ENCODE assay signal across 1 cellular context in the genomic region with DNA sequence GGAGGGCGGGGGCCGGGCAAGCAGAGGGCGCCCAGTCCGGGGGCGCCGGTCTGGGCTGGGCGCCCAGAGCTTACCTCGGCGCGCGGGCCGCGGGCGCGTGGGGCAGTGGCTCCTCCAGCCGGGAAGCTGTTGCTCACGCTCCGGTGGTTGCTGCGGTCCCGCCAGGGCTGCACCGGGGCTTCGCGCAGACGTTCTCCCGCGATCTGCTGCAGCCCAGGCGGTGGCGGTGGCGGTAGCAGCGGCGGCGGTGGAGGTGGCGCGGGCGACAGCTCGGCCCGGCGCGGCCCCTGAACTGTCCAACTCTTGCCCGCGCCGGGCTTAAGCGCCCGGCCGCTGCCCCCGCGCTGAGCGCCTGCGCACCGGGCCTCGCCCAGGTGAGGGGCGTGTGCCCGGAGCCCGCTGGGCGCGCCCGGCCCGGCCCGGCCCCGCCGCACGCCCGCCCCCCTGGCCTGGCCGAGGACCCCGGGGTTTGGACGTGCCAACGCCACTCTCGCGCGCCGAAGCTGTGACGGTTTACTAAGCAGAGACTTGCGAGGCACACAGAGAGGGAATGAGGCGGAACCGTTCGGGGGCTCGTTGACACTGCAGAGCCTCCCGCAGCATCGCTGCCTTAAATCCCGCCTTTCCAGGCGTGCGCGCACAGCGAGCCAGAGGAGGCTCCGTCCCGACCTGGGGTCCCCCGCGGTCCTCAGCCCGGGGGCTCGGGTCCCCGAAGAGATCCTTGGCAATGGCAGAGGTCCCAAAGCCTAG.
TF ChIP-seq lines count a peak whose summit lies in the region.

A gene (minus strand): TSS at position 586 of the 750 bp plus-strand sequence.

TF ChIP-seq in HEK293, 187 proteins besides CTCF, POLR2A, EP300 and RAD21 (continued from another document):
- TF ChIP-seq, protein P1, sequence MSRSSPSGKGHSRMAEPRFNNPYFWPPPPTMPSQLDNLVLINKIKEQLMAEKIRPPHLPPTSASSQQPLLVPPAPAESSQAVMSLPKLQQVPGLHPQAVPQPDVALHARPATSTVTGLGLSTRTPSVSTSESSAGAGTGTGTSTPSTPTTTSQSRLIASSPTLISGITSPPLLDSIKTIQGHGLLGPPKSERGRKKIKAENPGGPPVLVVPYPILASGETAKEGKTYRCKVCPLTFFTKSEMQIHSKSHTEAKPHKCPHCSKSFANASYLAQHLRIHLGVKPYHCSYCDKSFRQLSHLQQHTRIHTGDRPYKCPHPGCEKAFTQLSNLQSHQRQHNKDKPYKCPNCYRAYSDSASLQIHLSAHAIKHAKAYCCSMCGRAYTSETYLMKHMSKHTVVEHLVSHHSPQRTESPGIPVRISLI (tag by site-specific recombination; IDR thresholded peaks at IDR 0.05): no peak
- TF ChIP-seq RBAK (tag by site-specific recombination; IDR thresholded peaks at IDR 0.05): no peak
- no peak for TF ChIP-seq ZFP3 (tag by site-specific recombination; IDR thresholded peaks at IDR 0.05; ENCODE audit: low read depth)
- peak; percentile 76; the same call in 1 of the 2 replicates for TF ChIP-seq HOXC10 (CRISPR knock-in tag; IDR thresholded peaks at IDR 0.05)
- no peak for TF ChIP-seq ZNF585B (tag by site-specific recombination; IDR thresholded peaks at IDR 0.05)
- no peak for TF ChIP-seq ZNF629 (tag by site-specific recombination; IDR thresholded peaks at IDR 0.05)
- no peak for TF ChIP-seq ZNF274 (IDR thresholded peaks at IDR 0.05; ENCODE audit: low read length)
- no peak for TF ChIP-seq ZNF274 (tag by site-specific recombination; IDR thresholded peaks at IDR 0.05; ENCODE audit: borderline replicate concordance)
- no peak for TF ChIP-seq ZNF510 (tag by site-specific recombination; IDR thresholded peaks at IDR 0.05; ENCODE audit: insufficient replicate concordance)
- TF ChIP-seq ZNF837 (tag by site-specific recombination; IDR thresholded peaks at IDR 0.05): no peak
- no peak for TF ChIP-seq ZNF239 (tag by site-specific recombination; IDR thresholded peaks at IDR 0.05)
- peak; percentile 56; the same call in 1 of the 2 replicates for TF ChIP-seq ZBTB20 (tag by site-specific recombination; IDR thresholded peaks at IDR 0.05)
- TF ChIP-seq, protein P2, sequence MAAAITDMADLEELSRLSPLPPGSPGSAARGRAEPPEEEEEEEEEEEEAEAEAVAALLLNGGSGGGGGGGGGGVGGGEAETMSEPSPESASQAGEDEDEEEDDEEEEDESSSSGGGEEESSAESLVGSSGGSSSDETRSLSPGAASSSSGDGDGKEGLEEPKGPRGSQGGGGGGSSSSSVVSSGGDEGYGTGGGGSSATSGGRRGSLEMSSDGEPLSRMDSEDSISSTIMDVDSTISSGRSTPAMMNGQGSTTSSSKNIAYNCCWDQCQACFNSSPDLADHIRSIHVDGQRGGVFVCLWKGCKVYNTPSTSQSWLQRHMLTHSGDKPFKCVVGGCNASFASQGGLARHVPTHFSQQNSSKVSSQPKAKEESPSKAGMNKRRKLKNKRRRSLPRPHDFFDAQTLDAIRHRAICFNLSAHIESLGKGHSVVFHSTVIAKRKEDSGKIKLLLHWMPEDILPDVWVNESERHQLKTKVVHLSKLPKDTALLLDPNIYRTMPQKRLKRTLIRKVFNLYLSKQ (tag by site-specific recombination; IDR thresholded peaks at IDR 0.05; ENCODE audit: borderline replicate concordance): no peak
- TF ChIP-seq, protein P3, sequence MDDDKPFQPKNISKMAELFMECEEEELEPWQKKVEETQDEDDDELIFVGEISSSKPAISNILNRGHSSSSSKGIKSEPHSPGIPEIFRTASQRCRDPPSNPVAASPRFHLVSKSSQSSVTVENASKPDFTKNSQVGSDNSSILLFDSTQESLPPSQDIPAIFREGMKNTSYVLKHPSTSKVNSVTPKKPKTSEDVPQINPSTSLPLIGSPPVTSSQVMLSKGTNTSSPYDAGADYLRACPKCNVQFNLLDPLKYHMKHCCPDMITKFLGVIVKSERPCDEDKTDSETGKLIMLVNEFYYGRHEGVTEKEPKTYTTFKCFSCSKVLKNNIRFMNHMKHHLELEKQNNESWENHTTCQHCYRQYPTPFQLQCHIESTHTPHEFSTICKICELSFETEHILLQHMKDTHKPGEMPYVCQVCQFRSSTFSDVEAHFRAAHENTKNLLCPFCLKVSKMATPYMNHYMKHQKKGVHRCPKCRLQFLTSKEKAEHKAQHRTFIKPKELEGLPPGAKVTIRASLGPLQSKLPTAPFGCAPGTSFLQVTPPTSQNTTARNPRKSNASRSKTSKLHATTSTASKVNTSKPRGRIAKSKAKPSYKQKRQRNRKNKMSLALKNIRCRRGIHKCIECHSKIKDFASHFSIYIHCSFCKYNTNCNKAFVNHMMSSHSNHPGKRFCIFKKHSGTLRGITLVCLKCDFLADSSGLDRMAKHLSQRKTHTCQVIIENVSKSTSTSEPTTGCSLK (tag by site-specific recombination; IDR thresholded peaks at IDR 0.05): no peak
- no peak for TF ChIP-seq ZBTB7A (tag by site-specific recombination; IDR thresholded peaks at IDR 0.05; ENCODE audit: low read depth)
- TF ChIP-seq, protein P4, sequence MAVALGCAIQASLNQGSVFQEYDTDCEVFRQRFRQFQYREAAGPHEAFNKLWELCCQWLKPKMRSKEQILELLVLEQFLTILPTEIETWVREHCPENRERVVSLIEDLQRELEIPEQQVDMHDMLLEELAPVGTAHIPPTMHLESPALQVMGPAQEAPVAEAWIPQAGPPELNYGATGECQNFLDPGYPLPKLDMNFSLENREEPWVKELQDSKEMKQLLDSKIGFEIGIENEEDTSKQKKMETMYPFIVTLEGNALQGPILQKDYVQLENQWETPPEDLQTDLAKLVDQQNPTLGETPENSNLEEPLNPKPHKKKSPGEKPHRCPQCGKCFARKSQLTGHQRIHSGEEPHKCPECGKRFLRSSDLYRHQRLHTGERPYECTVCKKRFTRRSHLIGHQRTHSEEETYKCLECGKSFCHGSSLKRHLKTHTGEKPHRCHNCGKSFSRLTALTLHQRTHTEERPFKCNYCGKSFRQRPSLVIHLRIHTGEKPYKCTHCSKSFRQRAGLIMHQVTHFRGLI (tag by site-specific recombination; IDR thresholded peaks at IDR 0.05): peak; percentile 29; the same call in 1 of the 2 replicates
- TF ChIP-seq SP3 (tag by site-specific recombination; IDR thresholded peaks at IDR 0.05): 0 out of 2 replicates have a peak, but pooled peaks have one; percentile 23
- no peak for TF ChIP-seq IKZF3 (tag by site-specific recombination; IDR thresholded peaks at IDR 0.05)
- no peak for TF ChIP-seq SALL2 (tag by site-specific recombination; IDR thresholded peaks at IDR 0.05; ENCODE audit: borderline replicate concordance)
- TF ChIP-seq FEZF1 (tag by site-specific recombination; IDR thresholded peaks at IDR 0.05): no peak
- TF ChIP-seq, protein P5, sequence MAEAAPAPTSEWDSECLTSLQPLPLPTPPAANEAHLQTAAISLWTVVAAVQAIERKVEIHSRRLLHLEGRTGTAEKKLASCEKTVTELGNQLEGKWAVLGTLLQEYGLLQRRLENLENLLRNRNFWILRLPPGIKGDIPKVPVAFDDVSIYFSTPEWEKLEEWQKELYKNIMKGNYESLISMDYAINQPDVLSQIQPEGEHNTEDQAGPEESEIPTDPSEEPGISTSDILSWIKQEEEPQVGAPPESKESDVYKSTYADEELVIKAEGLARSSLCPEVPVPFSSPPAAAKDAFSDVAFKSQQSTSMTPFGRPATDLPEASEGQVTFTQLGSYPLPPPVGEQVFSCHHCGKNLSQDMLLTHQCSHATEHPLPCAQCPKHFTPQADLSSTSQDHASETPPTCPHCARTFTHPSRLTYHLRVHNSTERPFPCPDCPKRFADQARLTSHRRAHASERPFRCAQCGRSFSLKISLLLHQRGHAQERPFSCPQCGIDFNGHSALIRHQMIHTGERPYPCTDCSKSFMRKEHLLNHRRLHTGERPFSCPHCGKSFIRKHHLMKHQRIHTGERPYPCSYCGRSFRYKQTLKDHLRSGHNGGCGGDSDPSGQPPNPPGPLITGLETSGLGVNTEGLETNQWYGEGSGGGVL (tag by site-specific recombination; IDR thresholded peaks at IDR 0.05): no peak
- no peak for TF ChIP-seq ZNF184 (tag by site-specific recombination; IDR thresholded peaks at IDR 0.05)
- peak; percentile 26; the same call in 1 of the 2 replicates for TF ChIP-seq ZNF561 (tag by site-specific recombination; IDR thresholded peaks at IDR 0.05; ENCODE audit: borderline replicate concordance)
- TF ChIP-seq ZFP69B (tag by site-specific recombination; IDR thresholded peaks at IDR 0.05): peak; percentile 61
- TF ChIP-seq ZNF10 (tag by site-specific recombination; IDR thresholded peaks at IDR 0.05): no peak
- no peak for TF ChIP-seq ZNF560 (tag by site-specific recombination; IDR thresholded peaks at IDR 0.05; ENCODE audit: borderline replicate concordance)
- no peak for TF ChIP-seq ZNF830 (tag by site-specific recombination; IDR thresholded peaks at IDR 0.05; ENCODE audit: low read depth)
